ENCODE assay signal across 8 cellular contexts in the genomic region with DNA sequence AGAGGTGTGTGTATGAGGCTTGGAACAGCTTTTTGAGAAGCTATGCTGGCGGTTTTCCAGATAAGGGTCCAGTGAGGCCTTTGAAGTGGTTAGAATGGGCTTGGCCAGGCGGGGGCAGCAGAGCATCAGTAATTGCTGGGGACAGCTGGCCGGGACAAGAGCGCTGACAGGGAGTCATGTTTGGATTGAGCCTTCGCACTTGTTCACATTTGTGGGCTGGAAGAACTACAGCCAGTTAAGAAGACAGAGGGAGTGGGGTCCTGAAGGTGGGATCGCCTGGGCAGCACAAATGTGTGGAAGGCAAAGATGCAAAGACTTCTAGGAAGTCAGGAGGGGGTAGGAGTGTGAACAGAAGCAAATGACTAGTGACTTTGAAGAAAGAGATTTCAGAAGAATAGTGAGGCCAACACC. TPM values are rescaled to one million over a fixed set of nuclear protein-coding genes. Genes with fewer than 3 reads are reported as not detected.
DNase-seq lines count a peak whose midpoint lies in the region; ATAC-seq, FAIRE-seq and TF ChIP-seq lines count a peak whose summit lies in the region.

No MANE protein-coding gene starts in this region.

- H3K9me3 ChIP-seq in adipocyte (ENCODE audit: control insufficient read depth, low read length), result no peaks in the 10 kb centered on the region

- ATAC-seq in HG02759 (IDR thresholded peaks at IDR 0.05; ENCODE audit: unreplicated experiment), result peak; percentile 99
- peak; percentile 94 to 95 for ATAC-seq in left cardiac atrium
- no peak for ATAC-seq in HG02970 (IDR thresholded peaks at IDR 0.05; ENCODE audit: low FRiP score, unreplicated experiment)

- H3K9ac ChIP-seq in adipocyte (ENCODE audit: low read length), result no peak overlapping the region

- no peaks in the 10 kb centered on the region for H3K4me1 ChIP-seq in adipocyte (ENCODE audit: control insufficient read depth, insufficient read depth, low read length)

- DNase-seq in GM12892 (ENCODE audit: insufficient read length) (peak; percentile 24), NCI-H1436 (lab: John Stamatoyannopoulos, UW) (peak; percentile 61), T-helper 1 cell (peak; percentile 34 to 52 (median 43)), adipocyte (ENCODE audit: low read depth) (peak; percentile 83), left cardiac atrium (peak; percentile 85), retina (peak; percentile 87)

- intact Hi-C loops in left cardiac atrium (cut with DNase I), result loop anchor here (1.0 to 10.0 kb wide), 4 partner anchors 75 to 730 kb away; no protein-coding TSS in a partner anchor

- FAIRE-seq in GM12892 (lab: Jason Lieb, UNC), result peak; percentile 87

- H3K27me3 ChIP-seq in adipocyte (replicated peaks; ENCODE audit: control insufficient read depth, insufficient read depth, low read length), result no peaks in the 10 kb centered on the region

- H3K36me3 ChIP-seq in adipocyte (ENCODE audit: control insufficient read depth, insufficient read depth, low read length, severe bottlenecking), result no peaks in the 10 kb centered on the region

- H3K4me3 ChIP-seq in adipocyte (ENCODE audit: low read length), result no peak overlapping the region

- TF ChIP-seq POLR2A in GM12892 (IDR thresholded peaks at IDR 0.05; ENCODE audit: low read depth, low read length), result no peak

RNA-seq across cellular contexts. Expression of a gene that starts 12.8 kb away (rescaled TPM):
- polyA plus RNA-seq in GM12892 (2012; ENCODE audit: missing spikeins), result 26.1 TPM
- total RNA-seq in left cardiac atrium, result 10 to 100 TPM; 14.3 to 19.2 TPM

Comparison
In these comparisons a context has a peak if more than half of its experiments do, and no peak if none do; other contexts are left out.
1. DNase-seq: peak in every context shown above with its lines; median percentile 87 in retina; 85 in left cardiac atrium; 83 in adipocyte; 61 in NCI-H1436; 43 in T-helper 1 cell; 24 in GM12892.